In genomic region chr7:35849954-35850353, GRCh38 we compare ENCODE assay signal across 20 cellular contexts. TPM values are rescaled to one million over a fixed set of nuclear protein-coding genes. Genes with fewer than 3 reads are reported as not detected.
DNase-seq lines count a peak whose midpoint lies in the region; ATAC-seq and TF ChIP-seq lines count a peak whose summit lies in the region.
"Had no signal": no experiment of that assay in that cellular context is flagged by ENCODE, and none has a peak within 500 bp of the region (broad histone marks: within the 10 kb centered on the region; RNA-seq: fewer than 3 reads in every experiment).

No MANE protein-coding gene starts in this region.

- POLR2A ChIA-PET in CD4-positive, alpha-beta T cell (lab: Charles Lee) = no interaction called here

- TF ChIP-seq CTCF in CD4-positive, alpha-beta T cell (IDR thresholded peaks at IDR 0.05) = no peak
- TF ChIP-seq CTCF in chondrocyte (IDR thresholded peaks at IDR 0.05) (no peak), neutrophil (IDR thresholded peaks at IDR 0.05) (no peak)

- no peaks in the 10 kb centered on the region for H3K27me3 Mint-ChIP-seq in CD4-positive, alpha-beta T cell
- H3K27me3 Mint-ChIP-seq in chondrocyte (ENCODE audit: low read depth) = no peaks in the 10 kb centered on the region
- no peaks in the 10 kb centered on the region for H3K27me3 Mint-ChIP-seq in activated naive CD8-positive, alpha-beta T cell treated with anti-CD3 and anti-CD28 coated beads, Interleukin-2, amount 50 U/mL, for 24 hours
- H3K27me3 Mint-ChIP-seq: CD4-positive, alpha-beta memory T cell; IgD-negative memory B cell had no signal

- no peaks in the 10 kb centered on the region for H3K27me3 ChIP-seq in CD4-positive, alpha-beta T cell (ENCODE audit: control insufficient read depth, insufficient read depth, low read length)
- no peaks in the 10 kb centered on the region for H3K27me3 ChIP-seq in HUES6 (ENCODE audit: control insufficient read depth, insufficient read depth, low read length)
- H3K27me3 ChIP-seq in neutrophil = no peaks in the 10 kb centered on the region
- H3K27me3 ChIP-seq: Peyer's patch, SJCRH30 had no signal

- DNase-seq in CD4-positive, alpha-beta T cell = no peak
- DNase-seq in chondrocyte (ENCODE audit: low spot score) = no peak
- no peak for DNase-seq in activated naive CD8-positive, alpha-beta T cell treated with anti-CD3 and anti-CD28 coated beads, Interleukin-2, amount 50 U/mL, for 24 hours
- DNase-seq in stimulated activated CD4-positive, alpha-beta T cell treated with anti-CD3 and anti-CD28 coated beads, Interleukin-15, amount 100 ng/mL, for 24 hours = no peak
- DNase-seq: Calu3; CD4-positive, alpha-beta memory T cell; DMS153; HCEC 1CT; MV-4-11; NCI-H1105 treated with DMSO at 0.1 percent for 48 hours; NCI-H1694; NCI-H446; Peyer's patch; SJCRH30 had no signal

- peaks cover 23% of the 10 kb centered on the region for H3K36me3 ChIP-seq in HUES6 (ENCODE audit: control insufficient read depth, insufficient read depth, low read length)
- H3K36me3 ChIP-seq in neutrophil = peaks cover 19% of the 10 kb centered on the region

- ATAC-seq in CD4-positive, alpha-beta T cell (ENCODE audit: poor library complexity) = no peak
- ATAC-seq in HG02884 (IDR thresholded peaks at IDR 0.05; ENCODE audit: unreplicated experiment) = no peak
- ATAC-seq in activated naive CD8-positive, alpha-beta T cell treated with anti-CD3 and anti-CD28 coated beads, Interleukin-2, amount 50 U/mL, for 24 hours = no peak
- ATAC-seq in HG02763 (IDR thresholded peaks at IDR 0.05; ENCODE audit: unreplicated experiment) = no peak

- H3K9me3 ChIP-seq in CD4-positive, alpha-beta T cell (ENCODE audit: control insufficient read depth, low read length) = no peaks in the 10 kb centered on the region
- H3K9me3 ChIP-seq in HUES6 (ENCODE audit: control insufficient read depth, insufficient read depth, low read depth, low read length) (peaks cover 1% of the 10 kb centered on the region; the same call in 1 of the 2 replicates), neutrophil (no peaks in the 10 kb centered on the region)
- H3K9me3 ChIP-seq: Peyer's patch, SJCRH30 had no signal

- H3K4me3 ChIP-seq in HUES6 (ENCODE audit: low read depth, low read length) (no peak overlapping the region), neutrophil (ENCODE audit: low read depth in 1 of 2, low read length in 1 of 2) (no peak overlapping the region)
- H3K4me3 ChIP-seq: GM23338, Peyer's patch, SJCRH30 had no signal

- H3K4me3 Mint-ChIP-seq in CD4-positive, alpha-beta T cell = no peak overlapping the region
- no peak overlapping the region for H3K4me3 Mint-ChIP-seq in chondrocyte (ENCODE audit: unreplicated experiment)
- H3K4me3 Mint-ChIP-seq in activated naive CD8-positive, alpha-beta T cell treated with anti-CD3 and anti-CD28 coated beads, Interleukin-2, amount 50 U/mL, for 24 hours = no peak overlapping the region
- H3K4me3 Mint-ChIP-seq: GM23338, IgD-negative memory B cell had no signal

- H3K4me1 Mint-ChIP-seq in CD4-positive, alpha-beta T cell (ENCODE audit: low read depth) = peaks cover 78% of the 10 kb centered on the region
- H3K4me1 Mint-ChIP-seq in chondrocyte (ENCODE audit: low read depth) = peaks cover 51% of the 10 kb centered on the region
- H3K4me1 Mint-ChIP-seq in activated naive CD8-positive, alpha-beta T cell treated with anti-CD3 and anti-CD28 coated beads, Interleukin-2, amount 50 U/mL, for 24 hours = peaks cover 42% of the 10 kb centered on the region

- H3K9me3 Mint-ChIP-seq in CD4-positive, alpha-beta T cell = no peaks in the 10 kb centered on the region
- H3K9me3 Mint-ChIP-seq in chondrocyte (ENCODE audit: low read depth) = no peaks in the 10 kb centered on the region
- H3K9me3 Mint-ChIP-seq in activated naive CD8-positive, alpha-beta T cell treated with anti-CD3 and anti-CD28 coated beads, Interleukin-2, amount 50 U/mL, for 24 hours = no peaks in the 10 kb centered on the region
- H3K9me3 Mint-ChIP-seq: CD4-positive, alpha-beta memory T cell; GM23338; IgD-negative memory B cell had no signal

- peak overlapping the region; percentile 3 for H3K27ac Mint-ChIP-seq in CD4-positive, alpha-beta T cell
- H3K27ac Mint-ChIP-seq in chondrocyte (ENCODE audit: unreplicated experiment) = peak overlapping the region; percentile 75
- no peak overlapping the region for H3K27ac Mint-ChIP-seq in activated naive CD8-positive, alpha-beta T cell treated with anti-CD3 and anti-CD28 coated beads, Interleukin-2, amount 50 U/mL, for 24 hours
- H3K27ac Mint-ChIP-seq: GM23338 had no signal

- H3K27ac ChIP-seq in CD4-positive, alpha-beta T cell (ENCODE audit: low read depth, low read length) = no peak overlapping the region
- H3K27ac ChIP-seq in HUES6 (ENCODE audit: low read depth, low read length) (0 out of 2 replicates have a peak overlapping the region, but pooled peaks have one; percentile 41), neutrophil (peak overlapping the region; percentile 36)
- H3K27ac ChIP-seq: Peyer's patch, SJCRH30 had no signal

- H3K4me1 ChIP-seq in HUES6 (ENCODE audit: control insufficient read depth, insufficient read depth, low read length) (peaks cover 4% of the 10 kb centered on the region; the same call in 1 of the 2 replicates), neutrophil (ENCODE audit: control insufficient read depth in 1 of 2, insufficient read depth in 1 of 2, low read depth in 1 of 2, low read length in 1 of 2) (no peaks in the 10 kb centered on the region)

- H3K36me3 Mint-ChIP-seq in CD4-positive, alpha-beta T cell (ENCODE audit: low read depth) = peaks cover 78% of the 10 kb centered on the region
- peaks cover 3% of the 10 kb centered on the region for H3K36me3 Mint-ChIP-seq in chondrocyte (ENCODE audit: low read depth)
- H3K36me3 Mint-ChIP-seq in activated naive CD8-positive, alpha-beta T cell treated with anti-CD3 and anti-CD28 coated beads, Interleukin-2, amount 50 U/mL, for 24 hours (ENCODE audit: low read depth) = peaks cover 42% of the 10 kb centered on the region

- intact Hi-C loops in CD4-positive, alpha-beta T cell (cut with DNase I, micrococcal nuclease) = no loop called here

- CTCF ChIA-PET in CD4-positive, alpha-beta T cell (lab: Charles Lee) = interaction anchor here (1.3 kb wide), 1 partner anchor 140 kb away, joined by 3 read pairs; no protein-coding TSS in a partner anchor

- no peak overlapping the region for H3K9ac ChIP-seq in HUES6 (ENCODE audit: low read length)

RNA-seq across cellular contexts. Expression of gene SEPTIN7, which starts 49.1 kb away (rescaled TPM):
- total RNA-seq in CD4-positive, alpha-beta T cell = 100 to 1,000 TPM; 185 to 186 TPM
- total RNA-seq in chondrocyte = 380 to 386 TPM (median 383 TPM) in 3 replicates
